Comparison of ENCODE assay signal across 15 cellular contexts in the genomic region with DNA sequence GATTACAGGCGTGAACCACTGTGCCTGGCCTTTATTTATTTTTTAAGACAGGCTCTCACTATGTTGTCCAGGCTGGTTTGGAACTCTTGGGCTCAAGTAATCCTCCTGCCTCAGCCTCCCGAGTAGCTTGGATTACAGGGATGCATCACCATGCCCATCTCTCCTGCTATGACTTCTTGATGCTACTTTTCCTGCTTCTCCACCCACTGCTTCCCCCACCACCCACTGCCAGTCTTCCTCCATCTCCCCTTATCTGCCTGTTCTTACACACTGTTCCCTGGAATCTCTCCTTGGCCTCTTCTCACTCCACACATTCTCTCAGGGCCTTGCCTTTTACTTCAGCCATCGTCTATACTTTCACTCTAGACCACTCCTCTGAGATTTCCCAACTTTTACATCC. TPM values are rescaled to one million over a fixed set of nuclear protein-coding genes. Genes with fewer than 3 reads are reported as not detected.
DNase-seq lines count a peak whose midpoint lies in the region; TF ChIP-seq lines count a peak whose summit lies in the region.
"Had no signal": no experiment of that assay in that cellular context is flagged by ENCODE, and none has a peak within 500 bp of the region (broad histone marks: within the 10 kb centered on the region; RNA-seq: fewer than 3 reads in every experiment).

No MANE protein-coding gene starts in this region.

- peak overlapping the region; percentile 85 to 92 for H3K4ac ChIP-seq in mesenchymal stem cell (ENCODE audit: low read depth in 1 of 2, low read length in 2 of 2)

- no peaks in the 10 kb centered on the region for H3K4me1 ChIP-seq in HEK293 (ENCODE audit: control insufficient read depth, insufficient read depth, low read length)
- H3K4me1 ChIP-seq in adrenal gland (replicated peaks in 1 of 2) = peaks cover 7 to 32% of the 10 kb centered on the region in 2 donors
- peaks cover 7% of the 10 kb centered on the region for H3K4me1 ChIP-seq in mesenchymal stem cell (ENCODE audit: control insufficient read depth, insufficient read depth, low read depth, low read length)
- peaks cover 10 to 14% of the 10 kb centered on the region in 2 donors for H3K4me1 ChIP-seq in breast epithelium
- H3K4me1 ChIP-seq: BE2C had no signal

- no peak overlapping the region for H3K23ac ChIP-seq in mesenchymal stem cell (ENCODE audit: low read length in 2 of 2)

- H3K27me3 ChIP-seq in adrenal gland (no peaks in the 10 kb centered on the region), mesenchymal stem cell (ENCODE audit: control insufficient read depth in 1 of 2, insufficient read depth in 1 of 2, low read length in 2 of 2) (no peaks in the 10 kb centered on the region), breast epithelium (no peaks in the 10 kb centered on the region)
- H3K27me3 ChIP-seq: BE2C had no signal

- DNase-seq in adrenal gland (no peak), mesenchymal stem cell (no peak), substantia nigra (lab: John Stamatoyannopoulos, UW) (no peak), OCI-M2 (lab: John Stamatoyannopoulos, UW; ENCODE audit: unreplicated experiment) (no peak), nephron progenitor cell (no peak), breast epithelium (ENCODE audit: low spot score in 2 of 2) (no peak)
- DNase-seq: BE2C; CD8-positive, alpha-beta memory T cell; NCI-H1092 treated with DMSO at 0.1 percent for 48 hours; NCI-H1694 treated with DMSO at 0.1 percent for 48 hours; NCI-H345; NCI-H526 treated with DMSO at 0.1 percent for 48 hours; NK-92 treated with Interleukin-12 subunit alpha and Interleukin-12 subunit beta, amount 100 ng/mL, for 24 hours; PC-3 had no signal

- no peak overlapping the region for H2BK5ac ChIP-seq in mesenchymal stem cell (ENCODE audit: low read depth, low read length, poor library complexity, severe bottlenecking)

- H3K27me3 Mint-ChIP-seq in nephron progenitor cell (ENCODE audit: low read depth, poor library complexity) = peaks cover 12% of the 10 kb centered on the region

- CTCF ChIA-PET in HEK293 (lab: Yijun Ruan, JAX) = interaction anchor here (0.6 kb wide), 1 partner anchor 257 kb away, joined by 4 read pairs; no protein-coding TSS in a partner anchor

- no peak for TF ChIP-seq POLR2A in adrenal gland (IDR thresholded peaks at IDR 0.05)
- TF ChIP-seq POLR2A in breast epithelium (IDR thresholded peaks at IDR 0.05) = no peak

- H4K91ac ChIP-seq in mesenchymal stem cell (ENCODE audit: low read length) = peak overlapping the region; percentile 87

- H2AFZ ChIP-seq in mesenchymal stem cell (ENCODE audit: low read depth, low read length) = no peak overlapping the region

- no peak overlapping the region for H3K4me3 Mint-ChIP-seq in nephron progenitor cell
- H3K4me3 Mint-ChIP-seq: CD8-positive, alpha-beta memory T cell had no signal

- peak overlapping the region in 1 of 2 experiments; percentile 55 for H3K14ac ChIP-seq in mesenchymal stem cell (ENCODE audit: low read length in 2 of 2)

- H2BK15ac ChIP-seq in mesenchymal stem cell (ENCODE audit: low read depth, poor library complexity, severe bottlenecking) = peak overlapping the region; percentile 54

- TF ChIP-seq CTCF in HEK293 (tag by site-specific recombination; IDR thresholded peaks at IDR 0.05) (no peak), adrenal gland (IDR thresholded peaks at IDR 0.05) (no peak), nephron progenitor cell (IDR thresholded peaks at IDR 0.05) (no peak), breast epithelium (IDR thresholded peaks at IDR 0.05) (no peak)

- no peaks in the 10 kb centered on the region for H3K79me1 ChIP-seq in mesenchymal stem cell (replicated peaks; ENCODE audit: low read length, poor library complexity, severe bottlenecking)

- no peak overlapping the region for H2AK5ac ChIP-seq in mesenchymal stem cell (ENCODE audit: low read length, severe bottlenecking)

- H3K36me3 Mint-ChIP-seq in nephron progenitor cell (ENCODE audit: low read depth) = peaks cover 29% of the 10 kb centered on the region

- H3K18ac ChIP-seq in mesenchymal stem cell (ENCODE audit: low read depth in 1 of 2, low read length in 2 of 2) = peak overlapping the region; percentile 82 to 86

- H4K8ac ChIP-seq in mesenchymal stem cell (ENCODE audit: low read length) = peak overlapping the region; percentile 97

- peak overlapping the region; percentile 69 to 95 for H2BK12ac ChIP-seq in mesenchymal stem cell (ENCODE audit: low read length in 2 of 2)

- H3K27ac Mint-ChIP-seq in nephron progenitor cell = no peak overlapping the region
- H3K27ac Mint-ChIP-seq: CD8-positive, alpha-beta memory T cell had no signal

- peaks cover 12% of the 10 kb centered on the region for H3K4me1 Mint-ChIP-seq in nephron progenitor cell
- H3K4me1 Mint-ChIP-seq: CD8-positive, alpha-beta memory T cell had no signal

- no peak overlapping the region for H3K9ac ChIP-seq in mesenchymal stem cell (ENCODE audit: low read length)

- H3K9me3 ChIP-seq in HEK293 (ENCODE audit: control insufficient read depth, insufficient read depth, low read depth, low read length) (no peaks in the 10 kb centered on the region), adrenal gland (replicated peaks in 1 of 3) (no peaks in the 10 kb centered on the region), mesenchymal stem cell (ENCODE audit: control insufficient read depth, low read length) (no peaks in the 10 kb centered on the region), breast epithelium (no peaks in the 10 kb centered on the region)
- H3K9me3 ChIP-seq: BE2C had no signal

- no peaks in the 10 kb centered on the region for H3K9me3 Mint-ChIP-seq in nephron progenitor cell
- H3K9me3 Mint-ChIP-seq: CD8-positive, alpha-beta memory T cell had no signal

- H3K36me3 ChIP-seq in HEK293 (ENCODE audit: control insufficient read depth in 2 of 2, insufficient read depth in 1 of 2, low read length in 2 of 2) (peaks cover 0 to 34% of the 10 kb centered on the region in 2 experiments; a peak in 1 of 3 replicates), adrenal gland (replicated peaks in 1 of 2) (no peaks in the 10 kb centered on the region), mesenchymal stem cell (ENCODE audit: control insufficient read depth in 1 of 2, insufficient read depth in 2 of 2, low read depth in 1 of 2, low read length in 2 of 2) (peaks cover 0 to 34% of the 10 kb centered on the region in 2 experiments), breast epithelium (no peaks in the 10 kb centered on the region)
- H3K36me3 ChIP-seq: BE2C had no signal

- POLR2A ChIA-PET in HEK293 (lab: Yijun Ruan, JAX) = no interaction called here

- H3K4me3 ChIP-seq in HEK293 (ENCODE audit: low read depth, low read length) = no peak overlapping the region
- H3K4me3 ChIP-seq in adrenal gland = no peak overlapping the region
- H3K4me3 ChIP-seq in mesenchymal stem cell (ENCODE audit: insufficient read depth in 1 of 2, low read depth in 1 of 2, low read length in 2 of 2) = no peak overlapping the region
- no peak overlapping the region for H3K4me3 ChIP-seq in breast epithelium

- WGBS in adrenal gland, 4 donors = 82 to 92% (median 88%) methylated on average over 3 of the region's 3 CpGs
- WGBS in mesenchymal stem cell = 81% methylated on average over 3 of the region's 3 CpGs

- H2BK120ac ChIP-seq in mesenchymal stem cell (ENCODE audit: low read depth, low read length) = peak overlapping the region; percentile 82

- no peak overlapping the region for H3K27ac ChIP-seq in HEK293 (ENCODE audit: extremely low read depth, low read depth, low read length)
- H3K27ac ChIP-seq in adrenal gland = peak overlapping the region in 3 of 5 donors; percentile 28 to 73 (median 66)
- no peak overlapping the region for H3K27ac ChIP-seq in mesenchymal stem cell (ENCODE audit: low read length, poor library complexity, severe bottlenecking)
- H3K27ac ChIP-seq in substantia nigra (ENCODE audit: low read depth, low read length, poor library complexity, severe bottlenecking) = peak overlapping the region; percentile 71
- H3K27ac ChIP-seq in breast epithelium = peak overlapping the region in 1 of 2 donors; percentile 70

- intact Hi-C loops in adrenal gland (cut with DNase I) (no loop called here), breast epithelium (cut with DNase I; ENCODE audit: low total_unique reads) (no loop called here)

- H3K4me2 ChIP-seq in mesenchymal stem cell (ENCODE audit: low read length, poor library complexity, severe bottlenecking) = no peak overlapping the region

RNA-seq across cellular contexts. Expression of a gene that starts 17.3 kb away (rescaled TPM):
- total RNA-seq in adrenal gland = 100 to 1,000 TPM; 138 to 464 (median 355) TPM
- polyA plus RNA-seq in adrenal gland = 100 to 1,000 TPM in 1 of 3 donors, 10 to 100 TPM in 2; 84.2 to 371 (median 96.9) TPM
- 425 TPM for polyA plus RNA-seq in mesenchymal stem cell (2013, experiment 1 of 2)
- 399 TPM for polyA plus RNA-seq in mesenchymal stem cell (2013, experiment 2 of 2)
- total RNA-seq in breast epithelium = 10 to 100 TPM; 27.2 to 71.4 (median 38.2) TPM

RNA-seq across cellular contexts. Expression of a gene that starts 19.1 kb away (rescaled TPM):
- total RNA-seq in adrenal gland (10 to 100 TPM in 6 of 8 donors, 1 to 10 TPM in 2; 8.6 to 15.3 (median 11.6) TPM), breast epithelium (10 to 100 TPM in 2 of 3 donors, 1 to 10 TPM in 1; 7.2 to 18.0 (median 13.8) TPM)
- polyA plus RNA-seq in adrenal gland = 10 to 100 TPM in 1 of 3 donors, 1 to 10 TPM in 2; 1.3 to 12.1 (median 5.0) TPM
- polyA plus RNA-seq in mesenchymal stem cell (2013, experiment 1 of 2) = 13.2 TPM
- 12.1 TPM for polyA plus RNA-seq in mesenchymal stem cell (2013, experiment 2 of 2)

RNA-seq across cellular contexts. Expression of a gene that starts 24.5 kb away (rescaled TPM):
- total RNA-seq in adrenal gland (100 to 1,000 TPM in 7 of 8 donors, 10 to 100 TPM in 1; 69.7 to 290 (median 175) TPM), breast epithelium (10 to 100 TPM; 45.4 to 82.6 (median 54.7) TPM)
- 100 to 1,000 TPM; 280 to 389 (median 310) TPM for polyA plus RNA-seq in adrenal gland
- 187 TPM for polyA plus RNA-seq in mesenchymal stem cell (2013, experiment 1 of 2)
- polyA plus RNA-seq in mesenchymal stem cell (2013, experiment 2 of 2) = 195 TPM

RNA-seq across cellular contexts. Expression of a gene that starts 32.9 kb away (rescaled TPM):
- total RNA-seq in adrenal gland = 100 to 1,000 TPM in 7 of 8 donors, 10 to 100 TPM in 1; 99.1 to 191 (median 153) TPM
- 100 to 1,000 TPM; 117 to 177 (median 162) TPM for polyA plus RNA-seq in adrenal gland
- 309 TPM for polyA plus RNA-seq in mesenchymal stem cell (2013, experiment 1 of 2)
- polyA plus RNA-seq in mesenchymal stem cell (2013, experiment 2 of 2) = 311 TPM
- total RNA-seq in breast epithelium = 100 to 1,000 TPM; 113 to 118 (median 113) TPM

RNA-seq across cellular contexts. Expression of a gene that starts 33.1 kb away (rescaled TPM):
- total RNA-seq in adrenal gland = 10 to 100 TPM in 7 of 8 donors, 1 to 10 TPM in 1; 9.4 to 25.9 (median 19.6) TPM
- 10 to 100 TPM; 24.2 to 34.8 (median 33.5) TPM for polyA plus RNA-seq in adrenal gland
- polyA plus RNA-seq in mesenchymal stem cell (2013, experiment 1 of 2) = 21.1 TPM
- polyA plus RNA-seq in mesenchymal stem cell (2013, experiment 2 of 2) = 22.0 TPM
- 10 to 100 TPM in 2 of 3 donors, 1 to 10 TPM in 1; 8.8 to 22.2 (median 20.3) TPM for total RNA-seq in breast epithelium

Comparison
In these comparisons a context has a peak if more than half of its experiments do, and no peak if none do; other contexts are left out.
1. H3K27ac ChIP-seq: peak in adrenal gland (3 of 5) and substantia nigra (single experiment); none in HEK293 (single experiment) and mesenchymal stem cell (single experiment).